ENCODE assay signal across 8 cellular contexts in genomic region chr18:79374408-79375171, GRCh38.
DNase-seq lines count a peak whose midpoint lies in the region; ATAC-seq and TF ChIP-seq lines count a peak whose summit lies in the region.

No MANE protein-coding gene starts in this region.

- peak; percentile 93 for ATAC-seq in GM19395 (IDR thresholded peaks at IDR 0.05; ENCODE audit: unreplicated experiment)
- ATAC-seq in HG02870 (IDR thresholded peaks at IDR 0.05; ENCODE audit: unreplicated experiment) = peak; percentile 94

- in situ Hi-C loops in GM13976 (cut with MboI; ENCODE audit: low sequenced_read_pairs, unreplicated experiment) = loop anchor here (10.0 kb wide), 1 partner anchor 160 kb away; no protein-coding TSS in a partner anchor

- DNase-seq in GM13976 (ENCODE audit: low spot score) (peak; percentile 80), MV-4-11 (lab: John Stamatoyannopoulos, UW) (peak; percentile 66), GOT3 (lab: John Stamatoyannopoulos, UW) (no peak), NOMO-1 (lab: John Stamatoyannopoulos, UW; ENCODE audit: unreplicated experiment in 2 of 2) (no peak), NCI-H1436 (lab: John Stamatoyannopoulos, UW) (no peak), DMS79 treated with DMSO at 0.1 percent for 48 hours (lab: John Stamatoyannopoulos, UW) (no peak)

- no peak for TF ChIP-seq CTCF in GM13976 (IDR thresholded peaks at IDR 0.05; ENCODE audit: borderline replicate concordance, control extremely low read depth, extremely low read depth, insufficient read depth, missing control alignments)

Comparison
In these comparisons a context has a peak if more than half of its experiments do, and no peak if none do; other contexts are left out.
1. DNase-seq: peak in GM13976 (single experiment) and MV-4-11 (single experiment); none in GOT3 (single experiment), NOMO-1 (0 of 2), NCI-H1436 (single experiment) and DMS79 treated with DMSO at 0.1 percent for 48 hours (single experiment).